In genomic region chr5:44536650-44537260, GRCh38 we compare ENCODE assay signal across 8 cellular contexts.
A peak's percentile ranks its signal among the peaks of the same experiment; 100 is the strongest.
DNase-seq lines count a peak whose midpoint lies in the region; ATAC-seq and FAIRE-seq lines count a peak whose summit lies in the region.

No MANE protein-coding gene starts in this region.

- no peaks in the 10 kb centered on the region for H3K27me3 ChIP-seq in effector memory CD4-positive, alpha-beta T cell (replicated peaks; ENCODE audit: control insufficient read depth, insufficient read depth, low read length, poor library complexity, severe bottlenecking)

- H3K4me1 ChIP-seq in effector memory CD4-positive, alpha-beta T cell (ENCODE audit: control insufficient read depth, insufficient read depth, low read length, poor library complexity, severe bottlenecking): no peaks in the 10 kb centered on the region

- H3K27ac ChIP-seq in effector memory CD4-positive, alpha-beta T cell (ENCODE audit: insufficient read depth, low read length, poor library complexity, severe bottlenecking): no peak overlapping the region

- H3K9me3 ChIP-seq in effector memory CD4-positive, alpha-beta T cell (ENCODE audit: control insufficient read depth, low read length): no peaks in the 10 kb centered on the region

- DNase-seq in NCI-H510A treated with DMSO at 0.1 percent for 48 hours (lab: John Stamatoyannopoulos, UW) (peak; percentile 17), NCI-H510A (lab: John Stamatoyannopoulos, UW) (no peak), RCC 7860 (ENCODE audit: low spot score) (no peak), fibroblast of peridontal ligament (ENCODE audit: extremely low read depth) (peak; percentile 8), retina (peak; percentile 20)
- DNase-seq in effector memory CD4-positive, alpha-beta T cell: no peak

- peak; percentile 57 for FAIRE-seq in RCC 7860 (lab: Jason Lieb, UNC)

- H3K36me3 ChIP-seq in effector memory CD4-positive, alpha-beta T cell (ENCODE audit: control insufficient read depth, insufficient read depth, low read length): no peaks in the 10 kb centered on the region

- ATAC-seq in HG02642 (IDR thresholded peaks at IDR 0.05; ENCODE audit: poor library complexity, unreplicated experiment): peak; percentile 58
- ATAC-seq in HG02610 (IDR thresholded peaks at IDR 0.05; ENCODE audit: unreplicated experiment): no peak

- H3K4me3 ChIP-seq in effector memory CD4-positive, alpha-beta T cell (ENCODE audit: insufficient read depth, low read depth, low read length, poor library complexity, severe bottlenecking): no peak overlapping the region

Comparison
In these comparisons a context has a peak if more than half of its experiments do, and no peak if none do; other contexts are left out.
1. DNase-seq: peak in NCI-H510A treated with DMSO at 0.1 percent for 48 hours (single experiment), fibroblast of peridontal ligament (single experiment) and retina (single experiment); none in NCI-H510A (single experiment), RCC 7860 (single experiment) and effector memory CD4-positive, alpha-beta T cell (0 of 3).